ENCODE assay signal across 30 cellular contexts in the genomic region with DNA sequence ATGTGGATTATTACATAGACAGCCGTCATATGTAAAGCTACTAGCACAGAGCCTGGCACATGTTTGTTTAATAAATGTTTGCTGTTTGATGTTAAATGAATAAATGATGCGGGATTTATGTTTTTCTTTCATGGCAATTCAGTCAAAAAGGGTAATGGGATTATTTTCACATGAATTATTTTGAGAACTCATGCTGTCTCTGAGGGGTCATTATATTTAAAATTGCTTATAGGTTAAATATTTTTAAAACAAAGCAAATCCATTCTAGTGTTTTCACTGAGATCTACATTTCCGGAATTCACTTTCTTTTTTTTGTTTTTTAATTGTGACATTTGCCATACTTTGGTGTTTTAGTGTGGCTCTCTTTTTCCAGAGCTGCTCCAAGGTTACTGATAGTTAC.
"Had no signal": no experiment of that assay in that cellular context is flagged by ENCODE, and none has a peak within 500 bp of the region (broad histone marks: within the 10 kb centered on the region; RNA-seq: fewer than 3 reads in every experiment).

No MANE protein-coding gene starts in this region.

- H3K4me1 ChIP-seq: neural progenitor cell, prostate gland, uterus had no signal

- H3K9me3 ChIP-seq: gastrocnemius medialis, prostate gland, suprapubic skin, uterus had no signal

- DNase-seq: dorsolateral prefrontal cortex; effector CD4-positive, alpha-beta T cell; endodermal cell; foreskin fibroblast; gastrocnemius medialis; head of caudate nucleus; kidney; naive B cell; nucleus accumbens; stimulated activated CD4-positive, alpha-beta T cell treated with anti-CD3 and anti-CD28 coated beads, Interleukin-12 subunit alpha, Interleukin-12 subunit beta, amount 100 ng/mL, for 4 hours; stimulated activated CD4-positive, alpha-beta T cell treated with anti-CD3 and anti-CD28 coated beads, Interleukin-1b, Interleukin-23, amount 100 ng/mL, for 48 hours; stimulated activated CD4-positive, alpha-beta T cell treated with anti-CD3 and anti-CD28 coated beads, Interleukin-4, amount 100 ng/mL, for 1 hour; stimulated activated CD8-positive, alpha-beta memory T cell treated with anti-CD3 and anti-CD28 coated beads, Interleukin-4, amount 100 ng/mL, for 48 hours; stimulated activated naive CD4-positive, alpha-beta T cell; stimulated activated naive CD8-positive, alpha-beta T cell treated with anti-CD3 and anti-CD28 coated beads, Interleukin-15, amount 100 ng/mL, for 72 hours; transverse colon; upper lobe of right lung; uterus had no signal

- H3K4me2 ChIP-seq: neural progenitor cell, smooth muscle cell had no signal

- H3K27ac ChIP-seq: dorsolateral prefrontal cortex, epithelial cell of prostate, neural progenitor cell, prostate gland, right atrium auricular region, suprapubic skin, transverse colon, upper lobe of right lung, uterus had no signal

- H3K27ac Mint-ChIP-seq: endodermal cell; nephron; neural progenitor cell; stimulated activated naive CD8-positive, alpha-beta T cell treated with anti-CD3 and anti-CD28 coated beads, Interleukin-15, amount 100 ng/mL, for 72 hours had no signal

- ATAC-seq: esophagus mucosa; gastrocnemius medialis; left lobe of liver; sciatic nerve; stimulated activated naive CD8-positive, alpha-beta T cell treated with anti-CD3 and anti-CD28 coated beads, Interleukin-15, amount 100 ng/mL, for 72 hours; upper lobe of right lung had no signal

- H3K9ac ChIP-seq: neural progenitor cell had no signal

- H3K36me3 ChIP-seq: prostate gland, uterus had no signal

- H3K27me3 Mint-ChIP-seq: memory B cell; naive B cell; stimulated activated naive CD8-positive, alpha-beta T cell treated with anti-CD3 and anti-CD28 coated beads, Interleukin-15, amount 100 ng/mL, for 72 hours had no signal

- FAIRE-seq: kidney had no signal

- H3K27me3 ChIP-seq: dorsolateral prefrontal cortex, gastrocnemius medialis, neural progenitor cell, right atrium auricular region, suprapubic skin, transverse colon, upper lobe of right lung, uterus had no signal

- H3K4me3 ChIP-seq: gastrocnemius medialis, lung, neural progenitor cell, prostate gland, right atrium auricular region, smooth muscle cell, suprapubic skin, transverse colon, upper lobe of right lung, uterus had no signal

- H3K4me3 Mint-ChIP-seq: endodermal cell; nephron; neural progenitor cell; stimulated activated naive CD8-positive, alpha-beta T cell treated with anti-CD3 and anti-CD28 coated beads, Interleukin-15, amount 100 ng/mL, for 72 hours had no signal

- H2AFZ ChIP-seq: neural progenitor cell had no signal
